In genomic region chr7:100016209-100016901, GRCh38 we compare ENCODE assay signal across 8 cellular contexts. TPM values are rescaled to one million over a fixed set of nuclear protein-coding genes. Genes with fewer than 3 reads are reported as not detected.
DNase-seq lines count a peak whose midpoint lies in the region; ATAC-seq and TF ChIP-seq lines count a peak whose summit lies in the region.

No MANE protein-coding gene starts in this region.

- WGBS in mesodermal cell (ENCODE audit: insufficient coverage in 2 of 2), 2 experiments, result 65 to 100% methylated on average over 1 to 5 of the region's 12 CpGs

- POLR2A ChIA-PET in CD4-positive, alpha-beta T cell (lab: Charles Lee), result interaction anchor here (0.9 to 4.1 kb wide), 4 partner anchors 19 to 104 kb away, joined by 3 to 34 read pairs (median 7); partner anchors contain the start of genes AP4M1 and MCM7

- CTCF ChIA-PET in CD4-positive, alpha-beta T cell (lab: Charles Lee), result interaction anchor here (1.1 kb wide), 1 partner anchor 23 kb away, joined by 5 read pairs; no protein-coding TSS in a partner anchor

- no peak for TF ChIP-seq CTCF in CD4-positive, alpha-beta T cell (IDR thresholded peaks at IDR 0.05)
- TF ChIP-seq CTCF in upper lobe of right lung (IDR thresholded peaks at IDR 0.05), result no peak

- H3K4me3 ChIP-seq in mesodermal cell (ENCODE audit: extremely low read depth, insufficient read depth, low read length, poor library complexity, severe bottlenecking) (peak overlapping the region; percentile 97), upper lobe of right lung (peak overlapping the region; percentile 100)

- no peaks in the 10 kb centered on the region for H3K9me3 Mint-ChIP-seq in CD4-positive, alpha-beta T cell

- intact Hi-C loops in CD4-positive, alpha-beta T cell (cut with DNase I, micrococcal nuclease), result loop anchor here (1.0 to 10.0 kb wide), 5 partner anchors 19 to 821 kb away; partner anchors contain the start of genes ZKSCAN5 (in 1 of the 2), ZNF3 (in 1 of the 2), ZNF394 (in 1 of the 2) and ZSCAN21 (in 1 of the 2)
- intact Hi-C loops in upper lobe of right lung (cut with DNase I), result no loop called here

- no peak for ATAC-seq in CD4-positive, alpha-beta T cell (ENCODE audit: poor library complexity)
- ATAC-seq in upper lobe of right lung (no peak), GM21515 (IDR thresholded peaks at IDR 0.05; ENCODE audit: unreplicated experiment) (no peak)

- peaks cover 2% of the 10 kb centered on the region for H3K4me1 ChIP-seq in mesodermal cell (ENCODE audit: control insufficient read depth, insufficient read depth, low read length, poor library complexity, severe bottlenecking)
- H3K4me1 ChIP-seq in upper lobe of right lung, result peaks cover 32% of the 10 kb centered on the region

- peak overlapping the region; percentile 97 for H3K4me3 Mint-ChIP-seq in CD4-positive, alpha-beta T cell

- no peaks in the 10 kb centered on the region for H3K27me3 Mint-ChIP-seq in CD4-positive, alpha-beta T cell

- H3K27ac ChIP-seq in CD4-positive, alpha-beta T cell (ENCODE audit: low read depth, low read length), result peak overlapping the region; percentile 76
- H3K27ac ChIP-seq in mesodermal cell (ENCODE audit: low read depth, low read length, severe bottlenecking) (peak overlapping the region; percentile 93), upper lobe of right lung (peak overlapping the region; percentile 99)

- no peaks in the 10 kb centered on the region for H3K27me3 ChIP-seq in CD4-positive, alpha-beta T cell (ENCODE audit: control insufficient read depth, insufficient read depth, low read length)
- no peaks in the 10 kb centered on the region for H3K27me3 ChIP-seq in upper lobe of right lung

- H3K36me3 Mint-ChIP-seq in CD4-positive, alpha-beta T cell (ENCODE audit: low read depth), result peaks cover 30% of the 10 kb centered on the region

- DNase-seq in CD4-positive, alpha-beta T cell, result no peak
- DNase-seq in NAMALWA (ENCODE audit: low spot score) (peak; percentile 34), dermis blood vessel endothelial cell (peak; percentile 60), upper lobe of right lung (no peak), SIG-M5 treated with dmso at 0.1 percent for 504 hours (lab: John Stamatoyannopoulos, UW; ENCODE audit: unreplicated experiment) (no peak)
- no peak for DNase-seq in activated CD4-positive, CD25-positive, alpha-beta regulatory T cell (lab: John Stamatoyannopoulos, UW)

- H3K36me3 ChIP-seq in mesodermal cell (ENCODE audit: control insufficient read depth, insufficient read depth, low read length), result peaks cover 28% of the 10 kb centered on the region
- H3K36me3 ChIP-seq in upper lobe of right lung, result no peaks in the 10 kb centered on the region

- H3K4me1 Mint-ChIP-seq in CD4-positive, alpha-beta T cell (ENCODE audit: low read depth), result peaks cover 39% of the 10 kb centered on the region

- peak overlapping the region; percentile 94 for H3K27ac Mint-ChIP-seq in CD4-positive, alpha-beta T cell

- H3K9me3 ChIP-seq in CD4-positive, alpha-beta T cell (ENCODE audit: control insufficient read depth, low read length), result no peaks in the 10 kb centered on the region
- H3K9me3 ChIP-seq in mesodermal cell (ENCODE audit: control insufficient read depth, low read length) (no peaks in the 10 kb centered on the region), upper lobe of right lung (no peaks in the 10 kb centered on the region)

RNA-seq across cellular contexts. Expression of gene ZKSCAN1, which starts 1.0 kb away (rescaled TPM):
- 10 to 100 TPM; 42.3 to 45.0 TPM for total RNA-seq in CD4-positive, alpha-beta T cell
- total RNA-seq in dermis blood vessel endothelial cell (42.6 and 50.9 TPM in 2 replicates), upper lobe of right lung (57.5 TPM)
- polyA plus RNA-seq in mesodermal cell (2013, experiment 1 of 2), result 31.3 TPM
- 29.1 TPM for polyA plus RNA-seq in mesodermal cell (2013, experiment 2 of 2)

RNA-seq across cellular contexts. Expression of gene ZSCAN21, which starts 33.2 kb away (rescaled TPM):
- total RNA-seq in CD4-positive, alpha-beta T cell, result 1 to 10 TPM; 2.0 to 2.7 TPM
- total RNA-seq in dermis blood vessel endothelial cell (9.9 and 11.2 TPM in 2 replicates), upper lobe of right lung (10.0 TPM)
- polyA plus RNA-seq in mesodermal cell (2013, experiment 1 of 2), result 16.1 TPM
- 12.9 TPM for polyA plus RNA-seq in mesodermal cell (2013, experiment 2 of 2)

RNA-seq across cellular contexts. Expression of gene AZGP1, which starts 40.5 kb away (rescaled TPM):
- total RNA-seq in CD4-positive, alpha-beta T cell, result not detected
- total RNA-seq in dermis blood vessel endothelial cell (not detected in 2 replicates), upper lobe of right lung (87.7 TPM)
- polyA plus RNA-seq in mesodermal cell (2013, experiment 1 of 2), result not detected
- not detected for polyA plus RNA-seq in mesodermal cell (2013, experiment 2 of 2)

Comparison
In these comparisons a context has a peak if more than half of its experiments do, and no peak if none do; other contexts are left out.
1. DNase-seq: peak in NAMALWA (single experiment) and dermis blood vessel endothelial cell (single experiment); none in CD4-positive, alpha-beta T cell (0 of 10), upper lobe of right lung (single experiment), activated CD4-positive, CD25-positive, alpha-beta regulatory T cell (0 of 4) and SIG-M5 treated with dmso at 0.1 percent for 504 hours (single experiment).
2. RNA of gene AZGP1, which starts 40.5 kb away (total RNA-seq): 87.7 TPM in upper lobe of right lung (single experiment); not detected in CD4-positive, alpha-beta T cell and not detected in dermis blood vessel endothelial cell; every median in the first group is over 10 times any median in the second.
3. Peak in every context shown above with its lines, with median percentiles within 50 percentile points of each other: H3K27ac ChIP-seq.